20 cellular contexts compared by ENCODE assay signal in the genomic region with DNA sequence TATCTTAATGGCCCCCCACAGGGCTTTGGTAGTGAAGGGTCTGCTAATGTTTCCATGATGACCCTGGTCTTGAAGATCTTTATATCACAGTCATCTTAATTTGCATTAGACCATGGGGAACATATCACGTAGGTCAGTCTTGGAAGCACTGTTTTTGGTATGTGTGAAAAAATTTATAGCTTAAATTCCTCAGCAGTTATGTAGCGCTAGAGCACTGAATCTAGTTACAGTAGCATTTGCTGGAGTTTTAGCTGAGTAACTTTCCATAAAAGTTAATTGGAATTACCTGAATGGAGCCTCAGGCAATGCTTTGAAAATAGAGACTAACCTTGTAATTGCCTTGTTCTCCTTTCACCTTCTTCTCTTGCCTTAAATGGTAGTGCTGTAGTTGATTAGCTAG.
DNase-seq lines count a peak whose midpoint lies in the region; ATAC-seq and TF ChIP-seq lines count a peak whose summit lies in the region.
"Had no signal": no experiment of that assay in that cellular context is flagged by ENCODE, and none has a peak within 500 bp of the region (broad histone marks: within the 10 kb centered on the region; RNA-seq: fewer than 3 reads in every experiment).

No MANE protein-coding gene starts in this region.

- no peaks in the 10 kb centered on the region for H3K27me3 ChIP-seq in neural cell (ENCODE audit: insufficient read depth, low read depth, low read length)
- H3K27me3 ChIP-seq in testis = no peaks in the 10 kb centered on the region

- H3K79me2 ChIP-seq in neural cell (replicated peaks; ENCODE audit: insufficient read depth, low read length) = no peaks in the 10 kb centered on the region

- H3K4me3 ChIP-seq in neural cell (ENCODE audit: low read length) (no peak overlapping the region), testis (no peak overlapping the region)

- no peaks in the 10 kb centered on the region for H3K9me3 ChIP-seq in neural cell (ENCODE audit: low read length)
- H3K9me3 ChIP-seq in testis = no peaks in the 10 kb centered on the region

- DNase-seq in EH (ENCODE audit: low read depth) (peak; percentile 80), M059J (ENCODE audit: low read depth) (peak; percentile 46), iris pigment epithelial cell (ENCODE audit: low read depth) (peak; percentile 28), H4 (ENCODE audit: low spot score) (no peak), testis (no peak)
- DNase-seq: DMS53, KBM-7, MV-4-11, NCI-H1105 treated with DMSO at 0.1 percent for 48 hours, NCI-H1694, NCI-H2081, NCI-H2171 treated with DMSO at 0.1 percent for 48 hours, NCI-H446 treated with DMSO at 0.1 percent for 48 hours, NCI-H526 treated with DMSO at 0.1 percent for 48 hours, PC-3, RPMI8226, SHP77 had no signal

- H3K4me2 ChIP-seq in neural cell (ENCODE audit: low read length) = no peak overlapping the region

- WGBS in testis, 2 donors = 83 to 89% methylated on average over 2 of the region's 2 CpGs

- TF ChIP-seq EP300 in neural cell (conservative IDR thresholded peaks at IDR 0.05; ENCODE audit: poor library complexity, severe bottlenecking) = no peak

- H3K36me3 ChIP-seq in neural cell (ENCODE audit: insufficient read depth, low read length) = no peaks in the 10 kb centered on the region
- H3K36me3 ChIP-seq in testis (ENCODE audit: low read depth, missing control alignments) = no peaks in the 10 kb centered on the region

- no peaks in the 10 kb centered on the region for H3K4me1 ChIP-seq in testis

- TF ChIP-seq CTCF in neural cell (IDR thresholded peaks at IDR 0.05; ENCODE audit: poor library complexity, severe bottlenecking) (no peak), testis (IDR thresholded peaks at IDR 0.05) (no peak)

- ATAC-seq in HG03280 (IDR thresholded peaks at IDR 0.05; ENCODE audit: unreplicated experiment) (no peak), HG02588 (IDR thresholded peaks at IDR 0.05; ENCODE audit: unreplicated experiment) (no peak)
- ATAC-seq: PC-3 had no signal

- intact Hi-C loops in testis (cut with DNase I; ENCODE audit: low total_unique reads) = no loop called here

- TF ChIP-seq RAD21 in neural cell (conservative IDR thresholded peaks at IDR 0.05) = no peak

- H3F3A ChIP-seq in neural cell (ENCODE audit: insufficient read depth, low read length, poor library complexity, severe bottlenecking) = peaks cover 2% of the 10 kb centered on the region

- no peak overlapping the region for H2AFZ ChIP-seq in neural cell (ENCODE audit: low read depth, low read length)

- no peaks in the 10 kb centered on the region for H4K20me1 ChIP-seq in neural cell (ENCODE audit: insufficient read depth)

- peak overlapping the region; percentile 58 for H3K27ac ChIP-seq in neural cell (ENCODE audit: low read length)
- no peak overlapping the region for H3K27ac ChIP-seq in testis

- no peak overlapping the region for H3K9ac ChIP-seq in neural cell (ENCODE audit: low read length)

- TF ChIP-seq POLR2A in testis (IDR thresholded peaks at IDR 0.05) = no peak

- no peaks in the 10 kb centered on the region for H3K9me2 ChIP-seq in neural cell (ENCODE audit: insufficient read depth, low read length)

TF ChIP-seq in neural cell, 6 proteins besides CTCF, POLR2A, EP300 and RAD21:
- no peak for TF ChIP-seq EZH2 (IDR thresholded peaks at IDR 0.05; ENCODE audit: borderline replicate concordance, insufficient read depth, low read length, poor library complexity, severe bottlenecking)
- no peak for TF ChIP-seq TAF1 (IDR thresholded peaks at IDR 0.05; ENCODE audit: low read depth)
- TF ChIP-seq POLR2AphosphoS5 (IDR thresholded peaks at IDR 0.05) = no peak
- no peak for TF ChIP-seq MXI1 (conservative IDR thresholded peaks at IDR 0.05; ENCODE audit: poor library complexity, severe bottlenecking)
- TF ChIP-seq, protein P1, sequence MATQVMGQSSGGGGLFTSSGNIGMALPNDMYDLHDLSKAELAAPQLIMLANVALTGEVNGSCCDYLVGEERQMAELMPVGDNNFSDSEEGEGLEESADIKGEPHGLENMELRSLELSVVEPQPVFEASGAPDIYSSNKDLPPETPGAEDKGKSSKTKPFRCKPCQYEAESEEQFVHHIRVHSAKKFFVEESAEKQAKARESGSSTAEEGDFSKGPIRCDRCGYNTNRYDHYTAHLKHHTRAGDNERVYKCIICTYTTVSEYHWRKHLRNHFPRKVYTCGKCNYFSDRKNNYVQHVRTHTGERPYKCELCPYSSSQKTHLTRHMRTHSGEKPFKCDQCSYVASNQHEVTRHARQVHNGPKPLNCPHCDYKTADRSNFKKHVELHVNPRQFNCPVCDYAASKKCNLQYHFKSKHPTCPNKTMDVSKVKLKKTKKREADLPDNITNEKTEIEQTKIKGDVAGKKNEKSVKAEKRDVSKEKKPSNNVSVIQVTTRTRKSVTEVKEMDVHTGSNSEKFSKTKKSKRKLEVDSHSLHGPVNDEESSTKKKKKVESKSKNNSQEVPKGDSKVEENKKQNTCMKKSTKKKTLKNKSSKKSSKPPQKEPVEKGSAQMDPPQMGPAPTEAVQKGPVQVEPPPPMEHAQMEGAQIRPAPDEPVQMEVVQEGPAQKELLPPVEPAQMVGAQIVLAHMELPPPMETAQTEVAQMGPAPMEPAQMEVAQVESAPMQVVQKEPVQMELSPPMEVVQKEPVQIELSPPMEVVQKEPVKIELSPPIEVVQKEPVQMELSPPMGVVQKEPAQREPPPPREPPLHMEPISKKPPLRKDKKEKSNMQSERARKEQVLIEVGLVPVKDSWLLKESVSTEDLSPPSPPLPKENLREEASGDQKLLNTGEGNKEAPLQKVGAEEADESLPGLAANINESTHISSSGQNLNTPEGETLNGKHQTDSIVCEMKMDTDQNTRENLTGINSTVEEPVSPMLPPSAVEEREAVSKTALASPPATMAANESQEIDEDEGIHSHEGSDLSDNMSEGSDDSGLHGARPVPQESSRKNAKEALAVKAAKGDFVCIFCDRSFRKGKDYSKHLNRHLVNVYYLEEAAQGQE (IDR thresholded peaks at IDR 0.05; ENCODE audit: borderline replicate concordance) = no peak
- no peak for TF ChIP-seq SMC3 (conservative IDR thresholded peaks at IDR 0.05; ENCODE audit: poor library complexity)

Comparison
In these comparisons a context has a peak if more than half of its experiments do, and no peak if none do; other contexts are left out.
1. DNase-seq: peak in EH (single experiment), M059J (single experiment) and iris pigment epithelial cell (single experiment); none in H4 (single experiment) and testis (single experiment).